ENCODE assay signal across 31 cellular contexts in genomic region chr19:33810821-33811220, GRCh38. TPM values are rescaled to one million over a fixed set of nuclear protein-coding genes. Genes with fewer than 3 reads are reported as not detected.
"Had no signal": no experiment of that assay in that cellular context is flagged by ENCODE, and none has a peak within 500 bp of the region (broad histone marks: within the 10 kb centered on the region; RNA-seq: fewer than 3 reads in every experiment).

No MANE protein-coding gene starts in this region.

- H3K27me3 Mint-ChIP-seq: central memory CD8-positive, alpha-beta T cell; memory B cell; naive B cell; natural killer cell treated with Interleukin-12 subunit alpha and Interleukin-12 subunit beta and Interleukin-15 and Interleukin-18, amount 100 ng/mL, for 72 hours; stimulated activated naive CD8-positive, alpha-beta T cell treated with anti-CD3 and anti-CD28 coated beads, Interleukin-15, amount 100 ng/mL, for 72 hours had no signal

- H3K27ac ChIP-seq: coronary artery, esophagus squamous epithelium, heart right ventricle, neural progenitor cell, ovary, psoas muscle, skin epidermis, suprapubic skin had no signal

- H3K36me3 ChIP-seq: neural progenitor cell, ovary had no signal

- DNase-seq: dermis blood vessel endothelial cell; effector memory CD4-positive, alpha-beta T cell; erythroblast; esophagus squamous epithelium; foreskin melanocyte; glutamatergic neuron; heart right ventricle; hippocampal formation; immature natural killer cell; islet precursor cell; mucosa of descending colon; naive B cell; nucleus accumbens; ovary; stimulated activated CD4-positive, alpha-beta T cell treated with anti-CD3 and anti-CD28 coated beads, Interleukin-15, amount 100 ng/mL, for 24 hours; stimulated activated CD4-positive, alpha-beta T cell treated with anti-CD3 and anti-CD28 coated beads, Interleukin-2, amount 100 ng/mL, for 48 hours; stimulated activated naive CD4-positive, alpha-beta T cell; stimulated activated naive CD8-positive, alpha-beta T cell treated with anti-CD3 and anti-CD28 coated beads, Interleukin-15, amount 100 ng/mL, for 72 hours; trophoblast cell had no signal

- H3K4me3 ChIP-seq: coronary artery, esophagus squamous epithelium, heart right ventricle, lung, mucosa of descending colon, neural progenitor cell, ovary, psoas muscle, skin epidermis, suprapubic skin had no signal

- H3K9ac ChIP-seq: neural progenitor cell had no signal

- H3K9me3 Mint-ChIP-seq: central memory CD8-positive, alpha-beta T cell; immature natural killer cell; memory B cell; mesothelial cell of epicardium; naive B cell; natural killer cell treated with Interleukin-12 subunit alpha and Interleukin-12 subunit beta and Interleukin-15 and Interleukin-18, amount 100 ng/mL, for 72 hours; neural progenitor cell; stimulated activated naive CD8-positive, alpha-beta T cell treated with anti-CD3 and anti-CD28 coated beads, Interleukin-15, amount 100 ng/mL, for 72 hours had no signal

- H3K4me1 Mint-ChIP-seq: immature natural killer cell; memory B cell; naive B cell; stimulated activated naive CD8-positive, alpha-beta T cell treated with anti-CD3 and anti-CD28 coated beads, Interleukin-15, amount 100 ng/mL, for 72 hours had no signal

- H3K4me1 ChIP-seq: neural progenitor cell, psoas muscle had no signal

- H3K27ac Mint-ChIP-seq: immature natural killer cell; memory B cell; mesothelial cell of epicardium; naive B cell; natural killer cell treated with Interleukin-12 subunit alpha and Interleukin-12 subunit beta and Interleukin-15 and Interleukin-18, amount 100 ng/mL, for 72 hours; neural progenitor cell; stimulated activated naive CD8-positive, alpha-beta T cell treated with anti-CD3 and anti-CD28 coated beads, Interleukin-15, amount 100 ng/mL, for 72 hours had no signal

- H3K9me3 ChIP-seq: esophagus squamous epithelium, heart right ventricle, mucosa of descending colon, ovary, psoas muscle, suprapubic skin had no signal

- H3K36me3 Mint-ChIP-seq: immature natural killer cell; memory B cell; naive B cell; natural killer cell treated with Interleukin-12 subunit alpha and Interleukin-12 subunit beta and Interleukin-15 and Interleukin-18, amount 100 ng/mL, for 72 hours had no signal

- H3K27me3 ChIP-seq: esophagus squamous epithelium, neural progenitor cell, ovary, suprapubic skin had no signal

- H3K4me3 Mint-ChIP-seq: central memory CD8-positive, alpha-beta T cell; immature natural killer cell; memory B cell; mesothelial cell of epicardium; naive B cell; natural killer cell treated with Interleukin-12 subunit alpha and Interleukin-12 subunit beta and Interleukin-15 and Interleukin-18, amount 100 ng/mL, for 72 hours; neural progenitor cell; stimulated activated naive CD8-positive, alpha-beta T cell treated with anti-CD3 and anti-CD28 coated beads, Interleukin-15, amount 100 ng/mL, for 72 hours had no signal

- ATAC-seq: heart right ventricle; left lobe of liver; mucosa of descending colon; natural killer cell treated with Interleukin-12 subunit alpha and Interleukin-12 subunit beta and Interleukin-15 and Interleukin-18, amount 100 ng/mL, for 72 hours; right cardiac atrium; stimulated activated naive CD8-positive, alpha-beta T cell treated with anti-CD3 and anti-CD28 coated beads, Interleukin-15, amount 100 ng/mL, for 72 hours had no signal

- H2AFZ ChIP-seq: neural progenitor cell had no signal

- H3K4me2 ChIP-seq: neural progenitor cell had no signal

RNA-seq across cellular contexts. Expression of gene KCTD15, which starts 14.2 kb away (rescaled TPM):
- polyA plus RNA-seq: immature natural killer cell had no signal
